In the genomic region with DNA sequence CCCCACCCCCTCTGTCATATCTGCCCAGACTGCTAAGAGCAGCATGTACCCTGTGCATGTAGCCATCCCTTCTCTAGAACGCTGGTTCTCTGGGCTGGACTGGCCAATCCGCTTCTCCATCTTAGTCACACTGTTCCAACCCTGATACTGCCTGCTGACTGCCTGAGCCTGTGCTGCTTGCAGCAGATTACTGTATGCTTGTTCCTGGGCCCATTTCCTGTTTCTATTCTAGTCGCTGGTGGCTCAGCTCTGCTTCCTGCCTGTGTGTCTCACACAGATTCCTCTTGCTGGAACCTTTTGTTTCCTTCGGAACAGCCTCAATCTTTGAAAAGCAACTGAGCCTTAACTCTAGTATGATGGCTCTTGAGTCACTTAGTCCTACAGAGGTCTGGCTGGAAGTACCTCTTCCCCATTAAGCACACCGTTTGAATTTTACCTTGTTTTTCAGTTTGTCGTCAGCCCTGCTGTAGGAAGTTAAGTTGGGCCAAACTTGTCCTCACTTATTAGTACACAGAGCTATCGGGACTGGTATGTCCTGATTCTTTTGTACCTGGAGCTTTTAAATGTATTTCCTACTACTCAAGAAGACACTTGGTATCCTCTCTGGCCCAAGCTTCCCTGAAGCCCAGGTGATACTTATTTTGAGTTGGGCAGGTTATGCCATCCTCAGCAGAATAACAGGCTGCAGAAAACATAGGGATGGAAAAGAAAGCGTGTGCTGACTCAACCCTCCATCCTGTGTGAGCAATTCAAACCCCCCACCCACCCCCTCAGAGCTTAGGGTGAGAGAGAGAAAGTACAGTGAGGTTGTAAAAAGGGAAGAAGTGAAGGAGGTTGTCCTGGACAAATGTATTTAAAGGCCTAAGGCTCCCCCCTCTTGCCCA, we compare ENCODE assay signal across 8 cellular contexts. TPM values are rescaled to one million over a fixed set of nuclear protein-coding genes. Genes with fewer than 3 reads are reported as not detected.
A peak's percentile ranks its signal among the peaks of the same experiment; 100 is the strongest.
DNase-seq lines count a peak whose midpoint lies in the region; ATAC-seq, FAIRE-seq and TF ChIP-seq lines count a peak whose summit lies in the region.

No MANE protein-coding gene starts in this region.

- TF ChIP-seq CTCF in GM12864 (IDR thresholded peaks at IDR 0.05; ENCODE audit: low read depth, low read length, missing control alignments): no peak
- no peak for TF ChIP-seq CTCF in HEK293 (tag by site-specific recombination; IDR thresholded peaks at IDR 0.05)
- TF ChIP-seq CTCF in chondrocyte (IDR thresholded peaks at IDR 0.05): no peak
- TF ChIP-seq CTCF in HepG2 (CRISPR knock-in tag; IDR thresholded peaks at IDR 0.05): no peak

- no peak overlapping the region for H2AFZ ChIP-seq in HepG2 (ENCODE audit: low read length)

- H3K4me1 Mint-ChIP-seq in chondrocyte (ENCODE audit: low read depth): peaks cover 28% of the 10 kb centered on the region

- peaks cover 36% of the 10 kb centered on the region for H3K79me2 ChIP-seq in HepG2 (ENCODE audit: insufficient read depth, low read length)

- no peak for TF ChIP-seq RAD21 in HepG2 (CRISPR knock-in tag; IDR thresholded peaks at IDR 0.05)

- no peaks in the 10 kb centered on the region for H3K9me3 Mint-ChIP-seq in chondrocyte (ENCODE audit: low read depth)

- WGBS in HepG2 (ENCODE audit: low lambda C conversion rate): 90% methylated on average over 8 of the region's 8 CpGs

- no peak overlapping the region for H3K9ac ChIP-seq in HepG2 (ENCODE audit: insufficient read depth, low read depth, low read length)

- POLR2A ChIA-PET in HEK293 (lab: Yijun Ruan, JAX): interaction anchor here (0.7 to 2.0 kb wide), 3 partner anchors 10 to 46 kb away, joined by 3 to 8 read pairs (median 5); no protein-coding TSS in a partner anchor
- POLR2A ChIA-PET in HepG2 (lab: Yijun Ruan, JAX): no interaction called here

- FAIRE-seq in HepG2 (lab: Jason Lieb, UNC): no peak

- H3K9me3 ChIP-seq in HEK293 (ENCODE audit: control insufficient read depth, insufficient read depth, low read depth, low read length) (no peaks in the 10 kb centered on the region), HepG2 (ENCODE audit: low read length) (no peaks in the 10 kb centered on the region)

- H3K27me3 Mint-ChIP-seq in chondrocyte (ENCODE audit: low read depth): no peaks in the 10 kb centered on the region

- TF ChIP-seq POLR2A in HepG2 (IDR thresholded peaks at IDR 0.05; ENCODE audit: insufficient read depth in 1 of 2, low read depth in 2 of 2, low read length in 2 of 2): no peak

- intact Hi-C loops in HepG2 (cut with micrococcal nuclease; ENCODE audit: unreplicated experiment): no loop called here

- H3K4me3 ChIP-seq in GM12864 (ENCODE audit: low read depth, low read length): peak overlapping the region; percentile 4; the same call in 1 of the 2 replicates
- no peak overlapping the region for H3K4me3 ChIP-seq in HEK293 (ENCODE audit: low read depth, low read length)
- H3K4me3 ChIP-seq in HepG2 (replicated peaks in 1 of 3; ENCODE audit: insufficient read depth in 1 of 3, low read depth in 2 of 3, low read length in 3 of 3): no peak overlapping the region

- H3K36me3 ChIP-seq in HEK293 (ENCODE audit: control insufficient read depth in 2 of 2, insufficient read depth in 1 of 2, low read length in 2 of 2) (peaks cover 17 to 93% of the 10 kb centered on the region in 2 experiments; a peak in 2 of 3 replicates), HepG2 (replicated peaks in 1 of 2; ENCODE audit: control insufficient read depth in 1 of 2, insufficient read depth in 2 of 2, low read length in 2 of 2) (peaks cover 15 to 88% of the 10 kb centered on the region in 2 experiments)

- BruUV-seq in HepG2 (replicated peaks; lab: Mats Ljungman, UMichigan): no TSS peak

- no peak for TF ChIP-seq EP300 in HepG2 (IDR thresholded peaks at IDR 0.05; ENCODE audit: low read depth in 2 of 2, low read length in 2 of 2)
- no peak for TF ChIP-seq EP300 in HepG2 (CRISPR knock-in tag; IDR thresholded peaks at IDR 0.05; ENCODE audit: borderline replicate concordance)

- ATAC-seq in HepG2: peak; percentile 68

- no peaks in the 10 kb centered on the region for H3K27me3 ChIP-seq in HepG2 (ENCODE audit: control insufficient read depth in 1 of 2, insufficient read depth in 2 of 2, low read length in 2 of 2)

- H3K4me1 ChIP-seq in HEK293 (ENCODE audit: control insufficient read depth, insufficient read depth, low read length) (no peaks in the 10 kb centered on the region), HepG2 (ENCODE audit: insufficient read depth, low read length) (peaks cover 12% of the 10 kb centered on the region; the same call in 1 of the 2 replicates)

- CTCF ChIA-PET in HEK293 (lab: Yijun Ruan, JAX) (interaction anchor here (0.6 to 0.9 kb wide), 4 partner anchors 10 to 96 kb away, joined by 3 to 5 read pairs (median 4); no protein-coding TSS in a partner anchor), HepG2 (lab: Yijun Ruan, JAX; ENCODE audit: low intra/inter-chr PET ratio, low total read pairs) (no interaction called here)

- peak overlapping the region; percentile 82 for H3K27ac Mint-ChIP-seq in chondrocyte (ENCODE audit: unreplicated experiment)

- in situ Hi-C loops in HepG2 (cut with HindIII; ENCODE audit: extremely low pct_ligation_motif_present, low pct_unique_long_range_greater_than_20kb): no loop called here

- H3K36me3 Mint-ChIP-seq in chondrocyte (ENCODE audit: low read depth): peaks cover 22% of the 10 kb centered on the region

- no peak overlapping the region for H3K27ac ChIP-seq in HEK293 (ENCODE audit: extremely low read depth, low read depth, low read length)
- H3K27ac ChIP-seq in HepG2 (ENCODE audit: extremely low read length, insufficient read depth, low read length): no peak overlapping the region

- peak; percentile 98 for DNase-seq in GM12864 (ENCODE audit: low read depth)
- peak; percentile 96 for DNase-seq in NAMALWA (ENCODE audit: low spot score)
- peak; percentile 72 for DNase-seq in activated CD4-positive, alpha-beta T cell treated with anti-CD3 and anti-CD28 coated beads for 1 hour
- no peak for DNase-seq in chondrocyte (ENCODE audit: low spot score)
- DNase-seq in HepG2 (ENCODE audit: low spot score): peak; percentile 37
- DNase-seq in stimulated activated CD4-positive, alpha-beta T cell treated with anti-CD3 and anti-CD28 coated beads, TNF-alpha, amount 100 ng/mL, for 48 hours (ENCODE audit: low read depth in 3 of 3): peak; percentile 63 to 82 (median 81)
- DNase-seq in DMS114 treated with DMSO at 0.1 percent for 48 hours (lab: John Stamatoyannopoulos, UW; ENCODE audit: unreplicated experiment): no peak

- peaks cover 2% of the 10 kb centered on the region; the same call in 1 of the 2 replicates for H4K20me1 ChIP-seq in HepG2 (ENCODE audit: insufficient read depth, low read length)

- H3K4me2 ChIP-seq in HepG2 (ENCODE audit: low read depth, low read length): no peak overlapping the region

- H3K4me3 Mint-ChIP-seq in chondrocyte (ENCODE audit: unreplicated experiment): peak overlapping the region; percentile 32

RNA-seq across cellular contexts. Expression of a gene that starts 43.4 kb away (rescaled TPM):
- total RNA-seq in chondrocyte (11.2 to 15.8 TPM (median 12.4 TPM) in 3 replicates), HepG2 (2016; rRNA removed; fragmentation: Illumina TruSeq; extraction: Trizol) (7.9 and 13.5 TPM in 2 replicates)
- 4.3 and 4.8 TPM in 2 replicates for total RNA-seq in HepG2 (2016; cell fraction: cytosol; rRNA removed; fragmentation: Illumina TruSeq; extraction: Trizol; ENCODE audit: low read depth)
- total RNA-seq in HepG2 (2016; cell fraction: insoluble cytoplasmic fraction; rRNA removed; fragmentation: Illumina TruSeq; extraction: Trizol): 8.9 and 14.1 TPM in 2 replicates
- total RNA-seq in HepG2 (2016; cell fraction: membrane; rRNA removed; fragmentation: Illumina TruSeq; extraction: Trizol): 9.7 and 9.9 TPM in 2 replicates
- total RNA-seq in HepG2 (2016; cell fraction: nucleus; rRNA removed; fragmentation: Illumina TruSeq; extraction: Trizol): 14.6 and 15.0 TPM in 2 replicates
- polyA plus RNA-seq in HepG2 (2011; rRNA removed): 22.7 and 26.0 TPM in 2 replicates
- polyA plus RNA-seq in HepG2 (2011; cell fraction: cytosol; rRNA removed): 21.0 and 27.5 TPM in 2 replicates
- 14.3 and 18.5 TPM in 2 replicates for polyA plus RNA-seq in HepG2 (2011; cell fraction: nucleus; rRNA removed)
- polyA plus RNA-seq in HepG2 (2012): 13.6 and 14.8 TPM in 2 replicates
- polyA plus RNA-seq in HepG2 (2016; cell fraction: cytosol; fragmentation: Illumina TruSeq; extraction: Trizol; ENCODE audit: low read depth): 2.9 and 4.4 TPM in 2 replicates
- 6.7 and 7.2 TPM in 2 replicates for polyA plus RNA-seq in HepG2 (2016; cell fraction: insoluble cytoplasmic fraction; fragmentation: Illumina TruSeq; extraction: Trizol; ENCODE audit: low read depth)
- polyA plus RNA-seq in HepG2 (2016; cell fraction: membrane; fragmentation: Illumina TruSeq; extraction: Trizol; ENCODE audit: low read depth): 5.3 and 7.0 TPM in 2 replicates
- polyA plus RNA-seq in HepG2 (2016; cell fraction: nucleus; fragmentation: Illumina TruSeq; extraction: Trizol; ENCODE audit: insufficient read depth, low read depth): 16.2 and 17.4 TPM in 2 replicates
- polyA minus RNA-seq in HepG2 (2011; rRNA and poly(A)+ RNA removed; ENCODE audit: low replicate concordance): 41.6 and 80.7 TPM in 2 replicates
- polyA minus RNA-seq in HepG2 (2011; cell fraction: cytosol; rRNA and poly(A)+ RNA removed): 15.5 and 15.7 TPM in 2 replicates
- 11.7 and 14.5 TPM in 2 replicates for polyA minus RNA-seq in HepG2 (2011; cell fraction: nucleus; rRNA and poly(A)+ RNA removed)

RNA-seq across cellular contexts. Expression of a gene that starts 48.5 kb away (rescaled TPM):
- total RNA-seq in chondrocyte: 56.1 to 59.5 TPM (median 57.2 TPM) in 3 replicates
- 11.9 and 18.4 TPM in 2 replicates for total RNA-seq in HepG2 (2016; rRNA removed; fragmentation: Illumina TruSeq; extraction: Trizol)
- 4.1 and 5.0 TPM in 2 replicates for total RNA-seq in HepG2 (2016; cell fraction: cytosol; rRNA removed; fragmentation: Illumina TruSeq; extraction: Trizol; ENCODE audit: low read depth)
- total RNA-seq in HepG2 (2016; cell fraction: insoluble cytoplasmic fraction; rRNA removed; fragmentation: Illumina TruSeq; extraction: Trizol): 10.4 and 13.8 TPM in 2 replicates
- total RNA-seq in HepG2 (2016; cell fraction: membrane; rRNA removed; fragmentation: Illumina TruSeq; extraction: Trizol): 10.6 and 11.3 TPM in 2 replicates
- total RNA-seq in HepG2 (2016; cell fraction: nucleus; rRNA removed; fragmentation: Illumina TruSeq; extraction: Trizol): 20.9 and 30.6 TPM in 2 replicates
- polyA plus RNA-seq in HepG2 (2011; rRNA removed): 12.3 and 15.9 TPM in 2 replicates
- polyA plus RNA-seq in HepG2 (2011; cell fraction: cytosol; rRNA removed): 6.7 and 7.1 TPM in 2 replicates
- polyA plus RNA-seq in HepG2 (2011; cell fraction: nucleus; rRNA removed): 34.6 and 44.4 TPM in 2 replicates
- polyA plus RNA-seq in HepG2 (2012): 22.4 and 26.3 TPM in 2 replicates
- polyA plus RNA-seq in HepG2 (2016; cell fraction: cytosol; fragmentation: Illumina TruSeq; extraction: Trizol; ENCODE audit: low read depth): 0.76 and 0.82 TPM in 2 replicates
- polyA plus RNA-seq in HepG2 (2016; cell fraction: insoluble cytoplasmic fraction; fragmentation: Illumina TruSeq; extraction: Trizol; ENCODE audit: low read depth): 19.7 and 29.5 TPM in 2 replicates
- polyA plus RNA-seq in HepG2 (2016; cell fraction: membrane; fragmentation: Illumina TruSeq; extraction: Trizol; ENCODE audit: low read depth): 1.7 and 2.3 TPM in 2 replicates
- 63.3 and 66.4 TPM in 2 replicates for polyA plus RNA-seq in HepG2 (2016; cell fraction: nucleus; fragmentation: Illumina TruSeq; extraction: Trizol; ENCODE audit: insufficient read depth, low read depth)
- 17.9 and 25.6 TPM in 2 replicates for polyA minus RNA-seq in HepG2 (2011; rRNA and poly(A)+ RNA removed; ENCODE audit: low replicate concordance)
- polyA minus RNA-seq in HepG2 (2011; cell fraction: cytosol; rRNA and poly(A)+ RNA removed): 22.4 and 28.0 TPM in 2 replicates
- 25.2 and 31.6 TPM in 2 replicates for polyA minus RNA-seq in HepG2 (2011; cell fraction: nucleus; rRNA and poly(A)+ RNA removed)

Comparison
In these comparisons a context has a peak if more than half of its experiments do, and no peak if none do; other contexts are left out.
1. DNase-seq: peak in GM12864 (single experiment), NAMALWA (single experiment), activated CD4-positive, alpha-beta T cell treated with anti-CD3 and anti-CD28 coated beads for 1 hour (single experiment), HepG2 (single experiment) and stimulated activated CD4-positive, alpha-beta T cell treated with anti-CD3 and anti-CD28 coated beads, TNF-alpha, amount 100 ng/mL, for 48 hours (3 of 3); none in chondrocyte (single experiment) and DMS114 treated with DMSO at 0.1 percent for 48 hours (single experiment).